ENCODE assay signal across 30 cellular contexts in genomic region chr15:94019062-94019461, GRCh38.
"Had no signal": no experiment of that assay in that cellular context is flagged by ENCODE, and none has a peak within 500 bp of the region (broad histone marks: within the 10 kb centered on the region; RNA-seq: fewer than 3 reads in every experiment).

No MANE protein-coding gene starts in this region.

- H3K27me3 ChIP-seq: neutrophil, right lobe of liver, suprapubic skin, testis, tibial artery, transverse colon, upper lobe of right lung, vagina had no signal

- H3K36me3 ChIP-seq: neutrophil, pancreas, prostate gland, right lobe of liver, spleen, suprapubic skin, tibial artery, transverse colon, upper lobe of right lung, vagina had no signal

- H3K4me2 ChIP-seq: smooth muscle cell had no signal

- H3K4me1 ChIP-seq: pancreas, prostate gland, right lobe of liver, spleen, testis, tibial artery, upper lobe of right lung had no signal

- H3K4me1 Mint-ChIP-seq: naive thymus-derived CD8-positive, alpha-beta T cell; stimulated activated memory B cell treated with anti-CD40 and anti-IgM and Interleukin-4, amounts not matched to agents 10 μg/mL and 1 μg/mL and 100 μg/mL, for 72 hours; stimulated activated naive CD8-positive, alpha-beta T cell treated with anti-CD3 and anti-CD28 coated beads, Interleukin-15, amount 100 ng/mL, for 72 hours had no signal

- H3K9me3 Mint-ChIP-seq: natural killer cell treated with Interleukin-12 subunit alpha and Interleukin-12 subunit beta and Interleukin-15 and Interleukin-18, amount 100 ng/mL, for 72 hours; stimulated activated memory B cell treated with anti-CD40 and anti-IgM and Interleukin-4, amounts not matched to agents 10 μg/mL and 1 μg/mL and 100 μg/mL, for 72 hours; stimulated activated naive CD8-positive, alpha-beta T cell treated with anti-CD3 and anti-CD28 coated beads, Interleukin-15, amount 100 ng/mL, for 72 hours had no signal

- ATAC-seq: naive thymus-derived CD8-positive, alpha-beta T cell; natural killer cell treated with Interleukin-12 subunit alpha and Interleukin-12 subunit beta and Interleukin-15 and Interleukin-18, amount 100 ng/mL, for 72 hours; pancreas; right cardiac atrium; right lobe of liver; stimulated activated memory B cell treated with anti-CD40 and anti-IgM and Interleukin-4, amounts not matched to agents 10 μg/mL and 1 μg/mL and 100 μg/mL, for 72 hours; stimulated activated naive CD8-positive, alpha-beta T cell treated with anti-CD3 and anti-CD28 coated beads, Interleukin-15, amount 100 ng/mL, for 72 hours; stimulated activated naive CD8-positive, alpha-beta T cell treated with anti-CD3 and anti-CD28 coated beads, Interleukin-15, Interleukin-2, amounts not matched to agents 100 U/mL and 50 U/mL, for 24 hours; upper lobe of right lung had no signal

- DNase-seq: naive thymus-derived CD8-positive, alpha-beta T cell; nephron progenitor cell; nucleus accumbens; pancreas; right lobe of liver; spleen; stimulated activated CD4-positive, alpha-beta T cell treated with anti-CD3 and anti-CD28 coated beads, Interleukin-12 subunit alpha, Interleukin-12 subunit beta, amount 100 ng/mL, for 4 hours; stimulated activated CD4-positive, alpha-beta T cell treated with anti-CD3 and anti-CD28 coated beads, Interleukin-1b, Interleukin-23, amount 100 ng/mL, for 48 hours; stimulated activated CD4-positive, alpha-beta T cell treated with anti-CD3 and anti-CD28 coated beads, Interleukin-4, amount 100 ng/mL, for 1 hour; stimulated activated CD4-positive, alpha-beta T cell treated with anti-CD3 and anti-CD28 coated beads, Interleukin-4, amount 100 ng/mL, for 4 hours; stimulated activated CD8-positive, alpha-beta memory T cell treated with anti-CD3 and anti-CD28 coated beads, Interleukin-4, amount 100 ng/mL, for 48 hours; stimulated activated naive CD4-positive, alpha-beta T cell; stimulated activated naive CD8-positive, alpha-beta T cell treated with anti-CD3 and anti-CD28 coated beads, Interleukin-15, amount 100 ng/mL, for 72 hours; stimulated activated naive CD8-positive, alpha-beta T cell treated with anti-CD3 and anti-CD28 coated beads, Interleukin-15, Interleukin-2, amounts not matched to agents 100 U/mL and 50 U/mL, for 24 hours; substantia nigra; testis; tibial artery; transverse colon; upper lobe of right lung had no signal

- H3K36me3 Mint-ChIP-seq: naive thymus-derived CD8-positive, alpha-beta T cell; natural killer cell treated with Interleukin-12 subunit alpha and Interleukin-12 subunit beta and Interleukin-15 and Interleukin-18, amount 100 ng/mL, for 72 hours; stimulated activated memory B cell treated with anti-CD40 and anti-IgM and Interleukin-4, amounts not matched to agents 10 μg/mL and 1 μg/mL and 100 μg/mL, for 72 hours; type B pancreatic cell had no signal

- H3K4me3 ChIP-seq: pancreas, prostate gland, right lobe of liver, skin epidermis, smooth muscle cell, spleen, suprapubic skin, testis, tibial artery, transverse colon, upper lobe of right lung, vagina had no signal

- H3K27ac ChIP-seq: neutrophil, pancreas, prostate gland, right lobe of liver, skin epidermis, spleen, suprapubic skin, testis, tibial artery, transverse colon, upper lobe of right lung, vagina had no signal

- H3K9me3 ChIP-seq: neutrophil, pancreas, prostate gland, right lobe of liver, suprapubic skin, testis, tibial artery, transverse colon, upper lobe of right lung, vagina had no signal

- H3K27ac Mint-ChIP-seq: naive thymus-derived CD8-positive, alpha-beta T cell; natural killer cell treated with Interleukin-12 subunit alpha and Interleukin-12 subunit beta and Interleukin-15 and Interleukin-18, amount 100 ng/mL, for 72 hours; nephron progenitor cell; stimulated activated memory B cell treated with anti-CD40 and anti-IgM and Interleukin-4, amounts not matched to agents 10 μg/mL and 1 μg/mL and 100 μg/mL, for 72 hours; stimulated activated naive CD8-positive, alpha-beta T cell treated with anti-CD3 and anti-CD28 coated beads, Interleukin-15, amount 100 ng/mL, for 72 hours; type B pancreatic cell had no signal

- H3K4me3 Mint-ChIP-seq: naive thymus-derived CD8-positive, alpha-beta T cell; natural killer cell treated with Interleukin-12 subunit alpha and Interleukin-12 subunit beta and Interleukin-15 and Interleukin-18, amount 100 ng/mL, for 72 hours; nephron progenitor cell; neural crest cell; stimulated activated memory B cell treated with anti-CD40 and anti-IgM and Interleukin-4, amounts not matched to agents 10 μg/mL and 1 μg/mL and 100 μg/mL, for 72 hours; stimulated activated naive CD8-positive, alpha-beta T cell treated with anti-CD3 and anti-CD28 coated beads, Interleukin-15, amount 100 ng/mL, for 72 hours; type B pancreatic cell had no signal
